Comparison of ENCODE assay signal across 14 cellular contexts in genomic region chr3:19267040-19267439, GRCh38.
DNase-seq lines count a peak whose midpoint lies in the region; ATAC-seq and TF ChIP-seq lines count a peak whose summit lies in the region.
"Had no signal": no experiment of that assay in that cellular context is flagged by ENCODE, and none has a peak within 500 bp of the region (broad histone marks: within the 10 kb centered on the region; RNA-seq: fewer than 3 reads in every experiment).

No MANE protein-coding gene starts in this region.

- H3K79me2 ChIP-seq in KMS-11 (ENCODE audit: insufficient read depth, low read depth) = no peaks in the 10 kb centered on the region

- no peak overlapping the region for H4K91ac ChIP-seq in neuronal stem cell (ENCODE audit: low read depth, low read length, poor library complexity)

- H3K9me3 Mint-ChIP-seq in activated CD8-positive, alpha-beta T cell treated with anti-CD3 and anti-CD28 coated beads, Interleukin-2, amount 10 ng/mL, durations not matched to agents 7 days and 5 days (ENCODE audit: insufficient read depth) = no peaks in the 10 kb centered on the region

- H3K4me3 ChIP-seq in KMS-11 (IDR thresholded peaks at IDR 0.05; ENCODE audit: insufficient read depth, low read depth, low read length) (no peak overlapping the region), neuronal stem cell (ENCODE audit: low read length in 2 of 2) (no peak overlapping the region), right lobe of liver (no peak overlapping the region)
- H3K4me3 ChIP-seq: K562, SK-N-MC had no signal

- H3K4me2 ChIP-seq in KMS-11 (peak overlapping the region; percentile 29), neuronal stem cell (ENCODE audit: insufficient read depth, low read length, poor library complexity, severe bottlenecking) (no peak overlapping the region)

- H2BK12ac ChIP-seq in neuronal stem cell (ENCODE audit: low read length) = no peak overlapping the region

- peak; percentile 52 for ATAC-seq in GM21360 (IDR thresholded peaks at IDR 0.05; ENCODE audit: unreplicated experiment)
- ATAC-seq in activated CD8-positive, alpha-beta T cell treated with anti-CD3 and anti-CD28 coated beads, Interleukin-2, amount 10 ng/mL, durations not matched to agents 7 days and 5 days = no peak
- no peak for ATAC-seq in right lobe of liver
- ATAC-seq in HG02763 (IDR thresholded peaks at IDR 0.05; ENCODE audit: unreplicated experiment) = no peak
- ATAC-seq: K562 had no signal

- intact Hi-C loops in right lobe of liver (cut with DNase I) = no loop called here

- no peak overlapping the region for H3K14ac ChIP-seq in neuronal stem cell (ENCODE audit: low read length)

- H2BK5ac ChIP-seq in neuronal stem cell (ENCODE audit: low read length) = no peak overlapping the region

- no peak overlapping the region for H3K4ac ChIP-seq in neuronal stem cell (ENCODE audit: low read length)

- H3K27me3 ChIP-seq in KMS-11 (ENCODE audit: insufficient read depth, low read depth) = no peaks in the 10 kb centered on the region
- H3K27me3 ChIP-seq in neuronal stem cell (ENCODE audit: control insufficient read depth in 3 of 3, insufficient read depth in 3 of 3, low read depth in 1 of 3, low read length in 3 of 3) = peaks cover 0 to 3% (median 0%) of the 10 kb centered on the region in 3 experiments
- H3K27me3 ChIP-seq in right lobe of liver = no peaks in the 10 kb centered on the region

- POLR2A ChIA-PET in activated CD8-positive, alpha-beta T cell treated with anti-CD3 and anti-CD28 coated beads, Interleukin-2, amount 10 ng/mL, durations not matched to agents 7 days and 5 days (lab: Charles Lee) = no interaction called here

- CTCF ChIA-PET in activated CD8-positive, alpha-beta T cell treated with anti-CD3 and anti-CD28 coated beads, Interleukin-2, amount 10 ng/mL, durations not matched to agents 7 days and 5 days (lab: Charles Lee) = no interaction called here

- H3K9me3 ChIP-seq in neuronal stem cell (replicated peaks in 1 of 2; ENCODE audit: control insufficient read depth in 2 of 2, insufficient read depth in 1 of 2, low read depth in 1 of 2, low read length in 2 of 2) (no peaks in the 10 kb centered on the region), right lobe of liver (no peaks in the 10 kb centered on the region)
- H3K9me3 ChIP-seq: Caco-2 had no signal

- H3K27ac ChIP-seq in KMS-11 (no peak overlapping the region), neuronal stem cell (replicated peaks; ENCODE audit: low read length) (no peak overlapping the region), right lobe of liver (no peak overlapping the region)
- H3K27ac ChIP-seq: SK-N-MC had no signal

- no peaks in the 10 kb centered on the region for H3K4me1 Mint-ChIP-seq in activated CD8-positive, alpha-beta T cell treated with anti-CD3 and anti-CD28 coated beads, Interleukin-2, amount 10 ng/mL, durations not matched to agents 7 days and 5 days (ENCODE audit: low read depth)

- H4K20me1 ChIP-seq in KMS-11 (ENCODE audit: insufficient read depth) = no peaks in the 10 kb centered on the region

- DNase-seq in iPS DF 19.7 (ENCODE audit: low read depth, low spot score) (peak; percentile 64), neuronal stem cell (ENCODE audit: low spot score) (peak; percentile 36), right lobe of liver (no peak)
- DNase-seq in activated CD8-positive, alpha-beta T cell treated with anti-CD3 and anti-CD28 coated beads, Interleukin-2, amount 10 ng/mL, durations not matched to agents 7 days and 5 days = no peak
- DNase-seq: AML-193, Caco-2, DMS53, NCI-H1048, NCI-H446 had no signal

- no peaks in the 10 kb centered on the region for H3K36me3 Mint-ChIP-seq in activated CD8-positive, alpha-beta T cell treated with anti-CD3 and anti-CD28 coated beads, Interleukin-2, amount 10 ng/mL, durations not matched to agents 7 days and 5 days (ENCODE audit: low read depth)

- H4K8ac ChIP-seq in neuronal stem cell (ENCODE audit: low read depth, low read length) = no peak overlapping the region

- H3K4me3 Mint-ChIP-seq in activated CD8-positive, alpha-beta T cell treated with anti-CD3 and anti-CD28 coated beads, Interleukin-2, amount 10 ng/mL, durations not matched to agents 7 days and 5 days = no peak overlapping the region

- no peak overlapping the region for H3K27ac Mint-ChIP-seq in activated CD8-positive, alpha-beta T cell treated with anti-CD3 and anti-CD28 coated beads, Interleukin-2, amount 10 ng/mL, durations not matched to agents 7 days and 5 days

- H3K9ac ChIP-seq in KMS-11 (no peak overlapping the region), neuronal stem cell (ENCODE audit: low read depth, low read length, poor library complexity) (no peak overlapping the region)

- TF ChIP-seq POLR2A in right lobe of liver (IDR thresholded peaks at IDR 0.05) = no peak

- H3K4me1 ChIP-seq in KMS-11 (ENCODE audit: low read depth, poor library complexity, severe bottlenecking) (peaks cover 51% of the 10 kb centered on the region), neuronal stem cell (ENCODE audit: control insufficient read depth in 2 of 2, insufficient read depth in 1 of 2, low read depth in 1 of 2, low read length in 2 of 2) (peaks cover 0 to 2% of the 10 kb centered on the region in 2 donors), right lobe of liver (no peaks in the 10 kb centered on the region)
- H3K4me1 ChIP-seq: Caco-2 had no signal

- no peak overlapping the region for H3K18ac ChIP-seq in neuronal stem cell (ENCODE audit: low read length)

- H3K27me3 Mint-ChIP-seq in activated CD8-positive, alpha-beta T cell treated with anti-CD3 and anti-CD28 coated beads, Interleukin-2, amount 10 ng/mL, durations not matched to agents 7 days and 5 days (ENCODE audit: low read depth) = peaks cover 5% of the 10 kb centered on the region

- no peak overlapping the region for H3K23ac ChIP-seq in neuronal stem cell (ENCODE audit: low read depth, low read length, poor library complexity)

- H2BK15ac ChIP-seq in neuronal stem cell (ENCODE audit: low read length) = no peak overlapping the region

- H3K36me3 ChIP-seq in KMS-11 (ENCODE audit: insufficient read depth) = no peaks in the 10 kb centered on the region
- H3K36me3 ChIP-seq in neuronal stem cell (replicated peaks in 1 of 2; ENCODE audit: control insufficient read depth in 2 of 2, insufficient read depth in 2 of 2, low read length in 2 of 2) = no peaks in the 10 kb centered on the region
- no peaks in the 10 kb centered on the region for H3K36me3 ChIP-seq in right lobe of liver

- TF ChIP-seq CTCF in KMS-11 (conservative IDR thresholded peaks at IDR 0.05; ENCODE audit: low read depth, low read length) (no peak), right lobe of liver (IDR thresholded peaks at IDR 0.05) (no peak)

- WGBS in neuronal stem cell (ENCODE audit: extremely low coverage in 2 of 2, insufficient read length in 2 of 2, insufficient replicate concordance in 1 of 2), 2 donors = no CpG with 5 or more reads among the region's 4 CpGs
- WGBS in right lobe of liver (ENCODE audit: insufficient coverage, low coverage, low lambda C conversion rate, missing lambda C conversion rate) = 30% methylated on average over 4 of the region's 4 CpGs

- no peaks in the 10 kb centered on the region for H3K79me1 ChIP-seq in neuronal stem cell (ENCODE audit: low read depth, low read length)

- H2AK5ac ChIP-seq in neuronal stem cell (ENCODE audit: low read depth, low read length) = no peak overlapping the region

- no peak overlapping the region for H2AFZ ChIP-seq in KMS-11 (ENCODE audit: low read depth)
- peak overlapping the region; percentile 59 for H2AFZ ChIP-seq in neuronal stem cell (ENCODE audit: low read length)

- no peak overlapping the region for H2BK120ac ChIP-seq in neuronal stem cell (ENCODE audit: low read depth, low read length)

Comparison
In these comparisons a context has a peak if more than half of its experiments do, and no peak if none do; other contexts are left out.
1. DNase-seq: peak in iPS DF 19.7 (single experiment) and neuronal stem cell (single experiment); none in activated CD8-positive, alpha-beta T cell treated with anti-CD3 and anti-CD28 coated beads, Interleukin-2, amount 10 ng/mL, durations not matched to agents 7 days and 5 days (single experiment) and right lobe of liver (0 of 3).